ENCODE assay signal across 22 cellular contexts in genomic region chr3:170081079-170081741, GRCh38. TPM values are rescaled to one million over a fixed set of nuclear protein-coding genes. Genes with fewer than 3 reads are reported as not detected.
DNase-seq lines count a peak whose midpoint lies in the region; ATAC-seq and TF ChIP-seq lines count a peak whose summit lies in the region.
"Had no signal": no experiment of that assay in that cellular context is flagged by ENCODE, and none has a peak within 500 bp of the region (broad histone marks: within the 10 kb centered on the region; RNA-seq: fewer than 3 reads in every experiment).

No MANE protein-coding gene starts in this region.

- H3K9me3 ChIP-seq in Caco-2: no peaks in the 10 kb centered on the region
- H3K9me3 ChIP-seq in naive thymus-derived CD4-positive, alpha-beta T cell (ENCODE audit: control insufficient read depth in 2 of 3, low read length in 3 of 3): no peaks in the 10 kb centered on the region
- H3K9me3 ChIP-seq: thyroid gland had no signal

- POLR2A ChIA-PET in Caco-2 (lab: Charles Lee): no interaction called here
- POLR2A ChIA-PET in naive thymus-derived CD4-positive, alpha-beta T cell (lab: Charles Lee): interaction anchor here (0.6 kb wide), 1 partner anchor 99 kb away, joined by 3 read pairs; no protein-coding TSS in a partner anchor

- peaks cover 22% of the 10 kb centered on the region for H3K4me1 Mint-ChIP-seq in Caco-2 (ENCODE audit: low read depth, unreplicated experiment)
- H3K4me1 Mint-ChIP-seq in naive thymus-derived CD4-positive, alpha-beta T cell: peaks cover 0 to 21% (median 7%) of the 10 kb centered on the region in 7 donors
- H3K4me1 Mint-ChIP-seq: activated CD4-positive, alpha-beta T cell treated with anti-CD3 and anti-CD28 coated beads, Interleukin-2, amount 10 ng/mL, durations not matched to agents 7 days and 5 days; activated naive CD8-positive, alpha-beta T cell treated with anti-CD3 and anti-CD28 coated beads, Interleukin-2, amount 10 ng/mL, durations not matched to agents 7 days and 5 days; T-helper 17 cell had no signal

- H3K4me3 ChIP-seq in Caco-2 (ENCODE audit: low read depth, low read length): no peak overlapping the region
- H3K4me3 ChIP-seq in naive thymus-derived CD4-positive, alpha-beta T cell (ENCODE audit: low read length): no peak overlapping the region
- H3K4me3 ChIP-seq: cardiac muscle cell, skin epidermis, thyroid gland had no signal

- H3K9me3 Mint-ChIP-seq in Caco-2 (ENCODE audit: unreplicated experiment): no peaks in the 10 kb centered on the region
- H3K9me3 Mint-ChIP-seq in naive thymus-derived CD4-positive, alpha-beta T cell: peaks cover 0 to 3% (median 0%) of the 10 kb centered on the region in 11 donors
- H3K9me3 Mint-ChIP-seq: activated CD4-positive, alpha-beta T cell treated with anti-CD3 and anti-CD28 coated beads, Interleukin-2, amount 10 ng/mL, durations not matched to agents 7 days and 5 days; activated naive CD8-positive, alpha-beta T cell treated with anti-CD3 and anti-CD28 coated beads, Interleukin-2, amount 10 ng/mL, durations not matched to agents 7 days and 5 days had no signal

- TF ChIP-seq CTCF in Caco-2 (IDR thresholded peaks at IDR 0.05; ENCODE audit: insufficient read depth in 1 of 2, low read depth in 1 of 2, low read length in 1 of 2, severe bottlenecking in 1 of 2, unreplicated experiment in 1 of 2): no peak

- no peak overlapping the region for H3K4me3 Mint-ChIP-seq in Caco-2 (ENCODE audit: unreplicated experiment)
- H3K4me3 Mint-ChIP-seq in naive thymus-derived CD4-positive, alpha-beta T cell: no peak overlapping the region
- H3K4me3 Mint-ChIP-seq: activated CD4-positive, alpha-beta T cell treated with anti-CD3 and anti-CD28 coated beads, Interleukin-2, amount 10 ng/mL, durations not matched to agents 7 days and 5 days; activated naive CD8-positive, alpha-beta T cell treated with anti-CD3 and anti-CD28 coated beads, Interleukin-2, amount 10 ng/mL, durations not matched to agents 7 days and 5 days; T-helper 17 cell had no signal

- BruUV-seq in Caco-2 (replicated peaks; lab: Mats Ljungman, UMichigan): no TSS peak

- no peak for ATAC-seq in naive thymus-derived CD4-positive, alpha-beta T cell
- ATAC-seq: T-helper 17 cell had no signal

- peaks cover 29% of the 10 kb centered on the region for H3K36me3 Mint-ChIP-seq in Caco-2 (ENCODE audit: insufficient read depth, unreplicated experiment)
- peaks cover 4 to 55% (median 16%) of the 10 kb centered on the region in 5 donors for H3K36me3 Mint-ChIP-seq in naive thymus-derived CD4-positive, alpha-beta T cell

- H3K4me1 ChIP-seq in Caco-2: peaks cover 44% of the 10 kb centered on the region
- H3K4me1 ChIP-seq in naive thymus-derived CD4-positive, alpha-beta T cell (ENCODE audit: control insufficient read depth in 2 of 2, insufficient read depth in 2 of 2, low read length in 2 of 2): no peaks in the 10 kb centered on the region

- H3K27me3 ChIP-seq in Caco-2 (replicated peaks; ENCODE audit: control insufficient read depth, insufficient read depth, low read length): no peaks in the 10 kb centered on the region
- no peaks in the 10 kb centered on the region for H3K27me3 ChIP-seq in naive thymus-derived CD4-positive, alpha-beta T cell (ENCODE audit: control insufficient read depth in 2 of 2, insufficient read depth in 2 of 2, low read length in 2 of 2)
- H3K27me3 ChIP-seq: cardiac muscle cell, thyroid gland had no signal

- H3K27me3 Mint-ChIP-seq in Caco-2 (ENCODE audit: insufficient read depth, unreplicated experiment): no peaks in the 10 kb centered on the region
- H3K27me3 Mint-ChIP-seq in naive thymus-derived CD4-positive, alpha-beta T cell: no peaks in the 10 kb centered on the region
- H3K27me3 Mint-ChIP-seq: activated CD4-positive, alpha-beta T cell treated with anti-CD3 and anti-CD28 coated beads, Interleukin-2, amount 10 ng/mL, durations not matched to agents 7 days and 5 days; activated naive CD8-positive, alpha-beta T cell treated with anti-CD3 and anti-CD28 coated beads, Interleukin-2, amount 10 ng/mL, durations not matched to agents 7 days and 5 days; T-helper 17 cell had no signal

- no peak overlapping the region for H3K27ac ChIP-seq in naive thymus-derived CD4-positive, alpha-beta T cell (ENCODE audit: low read depth, low read length)
- H3K27ac ChIP-seq: cardiac muscle cell, skin epidermis had no signal

- intact Hi-C loops in Caco-2 (cut with micrococcal nuclease; ENCODE audit: unreplicated experiment): no loop called here
- intact Hi-C loops in naive thymus-derived CD4-positive, alpha-beta T cell (cut with micrococcal nuclease): no loop called here

- CTCF ChIA-PET in Caco-2 (lab: Charles Lee): no interaction called here
- CTCF ChIA-PET in naive thymus-derived CD4-positive, alpha-beta T cell (lab: Charles Lee): no interaction called here

- H3K27ac Mint-ChIP-seq in Caco-2 (ENCODE audit: unreplicated experiment): peak overlapping the region; percentile 69
- peak overlapping the region in 6 of 9 donors; percentile 15 to 80 (median 53) for H3K27ac Mint-ChIP-seq in naive thymus-derived CD4-positive, alpha-beta T cell
- H3K27ac Mint-ChIP-seq: activated CD4-positive, alpha-beta T cell treated with anti-CD3 and anti-CD28 coated beads, Interleukin-2, amount 10 ng/mL, durations not matched to agents 7 days and 5 days; activated naive CD8-positive, alpha-beta T cell treated with anti-CD3 and anti-CD28 coated beads, Interleukin-2, amount 10 ng/mL, durations not matched to agents 7 days and 5 days had no signal

- DNase-seq in Caco-2 (no peak), M059J (ENCODE audit: low read depth) (peak; percentile 63), dedifferentiated amniotic fluid mesenchymal stem cell (ENCODE audit: extremely low spot score) (peak; percentile 87), GM19240 (ENCODE audit: insufficient read length, low spot score) (no peak), NCI-H187 treated with DMSO at 0.1 percent for 48 hours (lab: John Stamatoyannopoulos, UW) (no peak), KG1 (lab: John Stamatoyannopoulos, UW) (no peak), NCI-H1417 (lab: John Stamatoyannopoulos, UW) (no peak)
- DNase-seq in naive thymus-derived CD4-positive, alpha-beta T cell: no peak
- DNase-seq: activated CD4-positive, alpha-beta T cell treated with anti-CD3 and anti-CD28 coated beads, Interleukin-2, amount 10 ng/mL, durations not matched to agents 7 days and 5 days; activated CD8-positive, alpha-beta memory T cell treated with anti-CD3 and anti-CD28 coated beads, Interleukin-2, amount 50 U/mL, for 4 hours; activated naive CD8-positive, alpha-beta T cell treated with anti-CD3 and anti-CD28 coated beads, Interleukin-2, amount 10 ng/mL, durations not matched to agents 7 days and 5 days; AML-193; dermis blood vessel endothelial cell; NCI-H1694; NCI-H2227 treated with DMSO at 0.1 percent for 48 hours; NCI-H82; SIG-M5; stimulated activated naive CD4-positive, alpha-beta T cell treated with Interleukin-2 at 50 U/mL for 16 hours; T-helper 17 cell; thyroid gland had no signal

- H3K36me3 ChIP-seq in Caco-2 (ENCODE audit: control insufficient read depth, insufficient read depth, low read length): peaks cover 2% of the 10 kb centered on the region; the same call in 1 of the 2 replicates
- H3K36me3 ChIP-seq in naive thymus-derived CD4-positive, alpha-beta T cell (ENCODE audit: control insufficient read depth in 2 of 3, insufficient read depth in 3 of 3, low read length in 3 of 3): peaks cover 0 to 19% (median 19%) of the 10 kb centered on the region in 3 experiments
- H3K36me3 ChIP-seq: thyroid gland had no signal

RNA-seq across cellular contexts. Expression of gene GPR160, which starts 43.4 kb away (rescaled TPM):
- total RNA-seq in Caco-2 (2022): 14.8 and 16.1 TPM in 2 replicates
- total RNA-seq in M059J (2014; rRNA removed; shearing (Covaris generic)): 3.4 and 10.2 TPM in 2 replicates
- total RNA-seq in naive thymus-derived CD4-positive, alpha-beta T cell: 10 to 100 TPM in 2 of 5 experiments, 1 to 10 TPM in 3; 6.1 to 44.3 (median 8.7) TPM
- polyA plus RNA-seq in naive thymus-derived CD4-positive, alpha-beta T cell: 10 to 100 TPM; 17.1 to 22.8 TPM
- total RNA-seq: cardiac muscle cell had no signal

Comparison
In these comparisons a context has a peak if more than half of its experiments do, and no peak if none do; other contexts are left out.
1. DNase-seq: peak in M059J (single experiment) and dedifferentiated amniotic fluid mesenchymal stem cell (single experiment); none in Caco-2 (0 of 2), naive thymus-derived CD4-positive, alpha-beta T cell (0 of 9), GM19240 (single experiment), NCI-H187 treated with DMSO at 0.1 percent for 48 hours (single experiment), KG1 (single experiment) and NCI-H1417 (0 of 3).